ENCODE assay signal across 27 cellular contexts in genomic region chr6:99512033-99512432, GRCh38. TPM values are rescaled to one million over a fixed set of nuclear protein-coding genes. Genes with fewer than 3 reads are reported as not detected.
DNase-seq lines count a peak whose midpoint lies in the region; ATAC-seq and TF ChIP-seq lines count a peak whose summit lies in the region.
"Had no signal": no experiment of that assay in that cellular context is flagged by ENCODE, and none has a peak within 500 bp of the region (broad histone marks: within the 10 kb centered on the region; RNA-seq: fewer than 3 reads in every experiment).

No MANE protein-coding gene starts in this region.

- no peaks in the 10 kb centered on the region for H4K20me1 ChIP-seq in mammary epithelial cell (ENCODE audit: insufficient read depth, low read length)

- POLR2A ChIA-PET in MCF 10A (lab: Yijun Ruan, JAX), result interaction anchor here (1.5 kb wide), 1 partner anchor 56 kb away, joined by 4 read pairs; the partner anchor contains the start of gene CCNC
- POLR2A ChIA-PET in Panc1 (lab: Charles Lee), result no interaction called here

- TF ChIP-seq CTCF in MCF 10A (IDR thresholded peaks at IDR 0.05; ENCODE audit: unreplicated experiment), result no peak
- no peak for TF ChIP-seq CTCF in mammary epithelial cell (conservative IDR thresholded peaks at IDR 0.05 in 1 of 2, IDR thresholded peaks at IDR 0.05 in 1 of 2; ENCODE audit: extremely low read depth in 1 of 2, insufficient read depth in 1 of 2, low read depth in 1 of 2, low read length in 2 of 2)
- TF ChIP-seq CTCF in Panc1 (IDR thresholded peaks at IDR 0.05), result no peak
- no peak for TF ChIP-seq CTCF in fibroblast of mammary gland (conservative IDR thresholded peaks at IDR 0.05; ENCODE audit: control insufficient read depth, insufficient read depth, low read depth, low read length)

- no peak overlapping the region for H2AFZ ChIP-seq in mammary epithelial cell (ENCODE audit: low read depth, low read length)

- H3K36me3 Mint-ChIP-seq in MCF 10A (ENCODE audit: insufficient read depth, unreplicated experiment), result peaks cover 15% of the 10 kb centered on the region

- H3K4me3 ChIP-seq in mammary epithelial cell (replicated peaks in 1 of 3; ENCODE audit: insufficient read depth in 1 of 3, low read depth in 2 of 3, low read length in 3 of 3) (no peak overlapping the region), Panc1 (ENCODE audit: low read depth in 2 of 2, low read length in 2 of 2) (no peak overlapping the region), fibroblast of mammary gland (ENCODE audit: control insufficient read depth, low read depth, low read length) (no peak overlapping the region), aorta (ENCODE audit: low read length in 2 of 2) (no peak overlapping the region)
- H3K4me3 ChIP-seq: left ventricle myocardium inferior, MG63, pancreas, right atrium auricular region, SK-N-MC, smooth muscle cell, thoracic aorta had no signal

- in situ Hi-C loops in mammary epithelial cell (cut with MboI; ENCODE audit: low sequenced_read_pairs in 2 of 2), result no loop called here
- in situ Hi-C loops in Panc1 (cut with HindIII; ENCODE audit: low pct_unique_long_range_greater_than_20kb, low sequenced_read_pairs), result no loop called here

- H3K27ac ChIP-seq in mammary epithelial cell (ENCODE audit: insufficient read depth, low read depth, low read length) (no peak overlapping the region), Panc1 (ENCODE audit: low read length) (0 out of 2 replicates have a peak overlapping the region, but pooled peaks have one; percentile 49), aorta (ENCODE audit: low read depth in 1 of 2, low read length in 2 of 2) (no peak overlapping the region)
- H3K27ac ChIP-seq: left ventricle myocardium inferior, pancreas, right atrium auricular region, SK-N-MC, thoracic aorta had no signal

- DNase-seq in MCF 10A (ENCODE audit: unreplicated experiment) (peak; percentile 51), mammary epithelial cell (no peak), Panc1 (ENCODE audit: low read depth, low spot score) (no peak), fibroblast of mammary gland (ENCODE audit: low read depth) (peak; percentile 55), aorta (no peak)
- DNase-seq: activated CD4-positive, alpha-beta memory T cell treated with anti-CD3 and anti-CD28 coated beads, Interleukin-2, amount 10 ng/mL, durations not matched to agents 7 days and 5 days; activated CD4-positive, CD25-positive, alpha-beta regulatory T cell treated with anti-CD3 and anti-CD28 coated beads, Interleukin-2, amount 50 U/mL, for 72 hours; activated naive CD4-positive, alpha-beta T cell treated with anti-CD3 and anti-CD28 coated beads for 36 hours; amygdala; CD4-positive, alpha-beta memory T cell; EL; H7; KBM-7; left ventricle myocardium inferior; MG63; NCI-H1417 treated with DMSO at 0.1 percent for 48 hours; NCI-H345; pancreas; stimulated activated naive CD4-positive, alpha-beta T cell treated with Interleukin-2 at 50 U/mL for 16 hours; T-helper 2 cell had no signal

- CTCF ChIA-PET in MCF 10A (lab: Yijun Ruan, JAX) (interaction anchor here (0.6 to 2.6 kb wide), 6 partner anchors 9 to 233 kb away, joined by 3 to 24 read pairs (median 4); no protein-coding TSS in a partner anchor), mammary epithelial cell (lab: Charles Lee; ENCODE audit: low non-redundant PET) (no interaction called here), Panc1 (lab: Charles Lee) (no interaction called here)

- no peak overlapping the region for H3K4me3 Mint-ChIP-seq in MCF 10A (ENCODE audit: unreplicated experiment)
- H3K4me3 Mint-ChIP-seq: activated CD4-positive, alpha-beta memory T cell treated with anti-CD3 and anti-CD28 coated beads, Interleukin-2, amount 10 ng/mL, durations not matched to agents 7 days and 5 days; CD4-positive, alpha-beta memory T cell had no signal

- peaks cover 28% of the 10 kb centered on the region for H3K4me1 Mint-ChIP-seq in MCF 10A (ENCODE audit: insufficient read depth, unreplicated experiment)

- H3K27ac Mint-ChIP-seq in MCF 10A (ENCODE audit: low read depth, unreplicated experiment), result no peak overlapping the region
- H3K27ac Mint-ChIP-seq: activated CD4-positive, alpha-beta memory T cell treated with anti-CD3 and anti-CD28 coated beads, Interleukin-2, amount 10 ng/mL, durations not matched to agents 7 days and 5 days; activated naive CD4-positive, alpha-beta T cell treated with anti-CD3 and anti-CD28 coated beads for 36 hours had no signal

- peaks cover 9% of the 10 kb centered on the region for H3K36me3 ChIP-seq in mammary epithelial cell (ENCODE audit: insufficient read depth, low read length)
- H3K36me3 ChIP-seq in Panc1 (ENCODE audit: control insufficient read depth, insufficient read depth, low read length), result no peaks in the 10 kb centered on the region; the same call in none of the 2 replicates
- no peaks in the 10 kb centered on the region for H3K36me3 ChIP-seq in aorta (ENCODE audit: control insufficient read depth in 1 of 2, insufficient read depth in 2 of 2, low read length in 1 of 2)
- H3K36me3 ChIP-seq: pancreas, right atrium auricular region, thoracic aorta had no signal

- intact Hi-C loops in MCF 10A (cut with micrococcal nuclease), result no loop called here
- intact Hi-C loops in mammary epithelial cell (cut with micrococcal nuclease), result loop anchor here (10.0 kb wide), 1 partner anchor 177 kb away; no protein-coding TSS in a partner anchor
- intact Hi-C loops in Panc1 (cut with micrococcal nuclease; ENCODE audit: unreplicated experiment), result no loop called here
- intact Hi-C loops in aorta (cut with DNase I), result loop anchor here in 1 of 2 donors (5.0 kb wide), 1 partner anchor 80 kb away; no protein-coding TSS in a partner anchor

- H3K9me3 ChIP-seq in mammary epithelial cell (replicated peaks; ENCODE audit: insufficient read depth, low read length) (no peaks in the 10 kb centered on the region), Panc1 (ENCODE audit: control insufficient read depth, insufficient read depth, low read depth, low read length) (no peaks in the 10 kb centered on the region), aorta (ENCODE audit: control insufficient read depth, low read length) (no peaks in the 10 kb centered on the region)
- H3K9me3 ChIP-seq: left ventricle myocardium inferior, MG63, pancreas, right atrium auricular region, thoracic aorta had no signal

- H3K4me1 ChIP-seq in mammary epithelial cell (ENCODE audit: insufficient read depth, low read length) (peaks cover 14% of the 10 kb centered on the region), Panc1 (ENCODE audit: control insufficient read depth, insufficient read depth, low read length) (peaks cover 29% of the 10 kb centered on the region), aorta (ENCODE audit: control insufficient read depth in 1 of 2, insufficient read depth in 2 of 2, low read length in 2 of 2) (peaks cover 0 to 1% of the 10 kb centered on the region in 2 donors)

- peaks cover 55% of the 10 kb centered on the region for H3K79me2 ChIP-seq in mammary epithelial cell (ENCODE audit: insufficient read depth, low read length)

- BruUV-seq in MCF 10A (replicated peaks; lab: Mats Ljungman, UMichigan) (no TSS peak), mammary epithelial cell (replicated peaks; lab: Mats Ljungman, UMichigan) (no TSS peak), Panc1 (replicated peaks; lab: Mats Ljungman, UMichigan) (no TSS peak)

- H3K4me2 ChIP-seq in mammary epithelial cell (ENCODE audit: insufficient read depth, low read depth, low read length), result no peak overlapping the region
- H3K4me2 ChIP-seq: smooth muscle cell had no signal

- H3K27me3 Mint-ChIP-seq in MCF 10A (ENCODE audit: insufficient read depth, unreplicated experiment), result no peaks in the 10 kb centered on the region
- H3K27me3 Mint-ChIP-seq: CD4-positive, alpha-beta memory T cell had no signal

- 100% methylated on average over 1 of the region's 1 CpG for WGBS in mammary epithelial cell (ENCODE audit: low coverage, missing lambda C conversion rate)
- 95 to 99% methylated on average over 1 of the region's 1 CpG for WGBS in aorta, 2 donors

- no peak overlapping the region for H3K9ac ChIP-seq in mammary epithelial cell (ENCODE audit: insufficient read depth, low read length)

- H3K27me3 ChIP-seq in mammary epithelial cell (ENCODE audit: insufficient read depth, low read length) (no peaks in the 10 kb centered on the region), Panc1 (ENCODE audit: control insufficient read depth, insufficient read depth, low read length) (no peaks in the 10 kb centered on the region), aorta (ENCODE audit: control insufficient read depth in 1 of 2, insufficient read depth in 2 of 2, low read length in 1 of 2) (no peaks in the 10 kb centered on the region)
- H3K27me3 ChIP-seq: MG63, pancreas, right atrium auricular region had no signal

- dilution Hi-C loops in mammary epithelial cell (cut with HindIII; ENCODE audit: low sequenced_read_pairs), result no loop called here

- ATAC-seq in Panc1 (no peak), aorta (ENCODE audit: low FRiP score) (no peak), HG03097 (IDR thresholded peaks at IDR 0.05; ENCODE audit: low FRiP score, unreplicated experiment) (no peak), GM21360 (IDR thresholded peaks at IDR 0.05; ENCODE audit: unreplicated experiment) (no peak)
- ATAC-seq: pancreas had no signal

- no peaks in the 10 kb centered on the region for H3K9me3 Mint-ChIP-seq in MCF 10A (ENCODE audit: unreplicated experiment)
- H3K9me3 Mint-ChIP-seq: activated CD4-positive, alpha-beta memory T cell treated with anti-CD3 and anti-CD28 coated beads, Interleukin-2, amount 10 ng/mL, durations not matched to agents 7 days and 5 days; activated naive CD4-positive, alpha-beta T cell treated with anti-CD3 and anti-CD28 coated beads for 36 hours; neural crest cell had no signal

RNA-seq across cellular contexts. Expression of gene USP45, which starts 3.2 kb away (rescaled TPM):
- 12.7 and 14.4 TPM in 2 replicates for total RNA-seq in MCF 10A (2022)
- 10 to 100 TPM; 15.6 to 26.0 TPM for total RNA-seq in mammary epithelial cell
- polyA plus RNA-seq in mammary epithelial cell, result 5.4 TPM
- polyA minus RNA-seq in mammary epithelial cell, result 21.7 TPM
- 13.8 TPM for total RNA-seq in Panc1 (2021; ENCODE audit: unreplicated experiment)
- 6.1 TPM for polyA plus RNA-seq in Panc1 (2012; ENCODE audit: insufficient read length)
- 10 to 100 TPM; 17.6 to 18.2 TPM for total RNA-seq in aorta
- 1 to 10 TPM; 4.6 to 5.6 TPM for polyA plus RNA-seq in aorta

RNA-seq across cellular contexts. Expression of gene CCNC, which starts 56.4 kb away (rescaled TPM):
- 54.0 and 76.5 TPM in 2 replicates for total RNA-seq in MCF 10A (2022)
- 100 to 1,000 TPM in 1 of 2 donors, 10 to 100 TPM in 1; 79.3 to 130 TPM for total RNA-seq in mammary epithelial cell
- 54.5 TPM for polyA plus RNA-seq in mammary epithelial cell
- 55.3 TPM for polyA minus RNA-seq in mammary epithelial cell
- 43.4 TPM for total RNA-seq in Panc1 (2021; ENCODE audit: unreplicated experiment)
- polyA plus RNA-seq in Panc1 (2012; ENCODE audit: insufficient read length), result 25.7 TPM
- 10 to 100 TPM; 37.2 to 40.4 TPM for total RNA-seq in aorta
- 10 to 100 TPM; 24.4 to 38.2 TPM for polyA plus RNA-seq in aorta

Comparison
In these comparisons a context has a peak if more than half of its experiments do, and no peak if none do; other contexts are left out.
1. DNase-seq: peak in MCF 10A (single experiment) and fibroblast of mammary gland (single experiment); none in mammary epithelial cell (single experiment), Panc1 (single experiment) and aorta (0 of 2).